In the genomic region with DNA sequence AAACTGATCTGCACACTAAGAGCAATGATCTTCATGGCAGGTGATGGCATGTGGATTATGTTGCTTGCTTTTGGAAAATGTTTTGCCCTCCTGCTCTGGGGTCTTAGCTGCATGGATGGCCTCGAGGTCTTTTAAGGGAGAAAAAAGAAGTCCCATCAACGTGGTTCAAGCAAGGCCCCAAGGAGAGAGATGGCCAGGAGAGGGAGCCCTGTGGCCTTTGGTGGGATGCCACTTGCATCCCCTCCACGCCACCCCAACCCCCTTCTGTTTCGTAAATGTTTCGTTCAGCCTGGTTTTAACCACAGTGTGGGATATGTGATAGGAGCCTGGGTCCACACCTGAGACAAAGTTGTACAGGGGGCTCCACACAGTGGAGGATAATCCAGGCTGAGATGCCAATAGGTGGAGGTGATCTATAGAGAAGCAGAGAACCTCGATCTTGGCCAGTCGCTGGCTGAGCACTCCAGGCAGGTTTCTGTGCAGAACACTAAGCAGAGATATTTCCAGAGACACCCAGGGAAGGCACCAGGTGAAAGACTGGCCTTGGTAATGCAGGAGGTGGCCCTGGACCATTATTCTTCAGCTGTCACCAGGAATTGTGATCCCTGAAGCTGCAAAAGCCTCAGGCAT, we compare ENCODE assay signal across 8 cellular contexts. TPM values are rescaled to one million over a fixed set of nuclear protein-coding genes. Genes with fewer than 3 reads are reported as not detected.
DNase-seq lines count a peak whose midpoint lies in the region; ATAC-seq and TF ChIP-seq lines count a peak whose summit lies in the region.

No MANE protein-coding gene starts in this region.

- H3K9me3 ChIP-seq in SJCRH30 (replicated peaks), result no peaks in the 10 kb centered on the region

- no peak overlapping the region for H3K4me2 ChIP-seq in GM23338

- H3K4me1 Mint-ChIP-seq in GM23338, result peaks cover 6% of the 10 kb centered on the region; the same call in 2 of the 3 replicates
- peaks cover 7% of the 10 kb centered on the region for H3K4me1 Mint-ChIP-seq in activated CD8-positive, alpha-beta T cell treated with anti-CD3 and anti-CD28 coated beads, Interleukin-2, amount 10 ng/mL, durations not matched to agents 7 days and 5 days (ENCODE audit: low read depth)

- CTCF ChIA-PET in AG04449 (lab: Yijun Ruan, JAX), result interaction anchor here (0.8 to 3.8 kb wide), 7 partner anchors 10 to 129 kb away, joined by 3 to 35 read pairs (median 4); no protein-coding TSS in a partner anchor
- CTCF ChIA-PET in activated CD8-positive, alpha-beta T cell treated with anti-CD3 and anti-CD28 coated beads, Interleukin-2, amount 10 ng/mL, durations not matched to agents 7 days and 5 days (lab: Charles Lee), result interaction anchor here (1.4 kb wide), 1 partner anchor 14 kb away, joined by 4 read pairs; no protein-coding TSS in a partner anchor

- H3K79me2 ChIP-seq in GM23338 (replicated peaks; ENCODE audit: insufficient read depth), result no peaks in the 10 kb centered on the region

- ATAC-seq in GM23338, result peak; percentile 97
- ATAC-seq in left ventricle myocardium superior, result peak; percentile 56
- no peak for ATAC-seq in activated CD8-positive, alpha-beta T cell treated with anti-CD3 and anti-CD28 coated beads, Interleukin-2, amount 10 ng/mL, durations not matched to agents 7 days and 5 days
- no peak for ATAC-seq in GM19452 (IDR thresholded peaks at IDR 0.05; ENCODE audit: unreplicated experiment)
- no peak for ATAC-seq in GM18505 (IDR thresholded peaks at IDR 0.05; ENCODE audit: unreplicated experiment)

- H2AFZ ChIP-seq in GM23338, result peak overlapping the region; percentile 89

- H3F3A ChIP-seq in GM23338 (replicated peaks; ENCODE audit: low read depth), result no peaks in the 10 kb centered on the region

- H3K27me3 ChIP-seq in GM23338 (ENCODE audit: insufficient read depth) (no peaks in the 10 kb centered on the region), SJCRH30 (peaks cover 8% of the 10 kb centered on the region)

- no peak overlapping the region for H3K4me3 Mint-ChIP-seq in GM23338
- H3K4me3 Mint-ChIP-seq in activated CD8-positive, alpha-beta T cell treated with anti-CD3 and anti-CD28 coated beads, Interleukin-2, amount 10 ng/mL, durations not matched to agents 7 days and 5 days, result no peak overlapping the region

- no peaks in the 10 kb centered on the region for H3K36me3 Mint-ChIP-seq in GM23338 (ENCODE audit: low read depth)
- no peaks in the 10 kb centered on the region for H3K36me3 Mint-ChIP-seq in activated CD8-positive, alpha-beta T cell treated with anti-CD3 and anti-CD28 coated beads, Interleukin-2, amount 10 ng/mL, durations not matched to agents 7 days and 5 days (ENCODE audit: low read depth)

- intact Hi-C loops in left ventricle myocardium superior (cut with micrococcal nuclease), result no loop called here

- H3K36me3 ChIP-seq in GM23338 (ENCODE audit: insufficient read depth) (no peaks in the 10 kb centered on the region), SJCRH30 (no peaks in the 10 kb centered on the region)

- no peaks in the 10 kb centered on the region for H3K9me2 ChIP-seq in GM23338 (ENCODE audit: insufficient read depth)

- H3K4me1 ChIP-seq in GM23338 (ENCODE audit: insufficient read depth) (no peaks in the 10 kb centered on the region), SJCRH30 (0 out of 2 replicates have a peak, but pooled peaks cover 2% of the 10 kb centered on the region)

- H3K27me3 Mint-ChIP-seq in GM23338 (ENCODE audit: insufficient read depth, low read depth, poor library complexity), result peaks cover 5% of the 10 kb centered on the region
- peaks cover 13% of the 10 kb centered on the region for H3K27me3 Mint-ChIP-seq in activated CD8-positive, alpha-beta T cell treated with anti-CD3 and anti-CD28 coated beads, Interleukin-2, amount 10 ng/mL, durations not matched to agents 7 days and 5 days (ENCODE audit: low read depth)

- no peak for TF ChIP-seq POLR2A in GM18505 (IDR thresholded peaks at IDR 0.05; ENCODE audit: borderline replicate concordance, extremely low read depth, insufficient read depth, insufficient read length)

- H3K4me3 ChIP-seq in AG04449 (ENCODE audit: low read depth, low read length), result no peak overlapping the region
- no peak overlapping the region for H3K4me3 ChIP-seq in GM23338
- no peak overlapping the region for H3K4me3 ChIP-seq in SJCRH30

- POLR2A ChIA-PET in AG04449 (lab: Yijun Ruan, JAX), result no interaction called here
- POLR2A ChIA-PET in activated CD8-positive, alpha-beta T cell treated with anti-CD3 and anti-CD28 coated beads, Interleukin-2, amount 10 ng/mL, durations not matched to agents 7 days and 5 days (lab: Charles Lee), result no interaction called here

- no peaks in the 10 kb centered on the region for H4K20me1 ChIP-seq in GM23338 (replicated peaks; ENCODE audit: insufficient read depth)

- TF ChIP-seq CTCF in AG04449 (IDR thresholded peaks at IDR 0.05; ENCODE audit: insufficient read depth, low read length, missing control alignments), result peak; percentile 44
- TF ChIP-seq CTCF in GM23338 (conservative IDR thresholded peaks at IDR 0.05; ENCODE audit: low read depth in 2 of 2), result peak; percentile 83 to 90

- H3K27ac ChIP-seq in GM23338 (ENCODE audit: low read depth) (no peak overlapping the region), SJCRH30 (no peak overlapping the region)

- no peak overlapping the region for H3K27ac Mint-ChIP-seq in GM23338
- H3K27ac Mint-ChIP-seq in activated CD8-positive, alpha-beta T cell treated with anti-CD3 and anti-CD28 coated beads, Interleukin-2, amount 10 ng/mL, durations not matched to agents 7 days and 5 days, result no peak overlapping the region

- H3K9me3 Mint-ChIP-seq in GM23338, result no peaks in the 10 kb centered on the region
- H3K9me3 Mint-ChIP-seq in activated CD8-positive, alpha-beta T cell treated with anti-CD3 and anti-CD28 coated beads, Interleukin-2, amount 10 ng/mL, durations not matched to agents 7 days and 5 days (ENCODE audit: insufficient read depth), result no peaks in the 10 kb centered on the region

- no peak for DNase-seq in AG04449 (ENCODE audit: low read depth, low spot score)
- peak; percentile 85 for DNase-seq in GM23338 (ENCODE audit: low spot score)
- DNase-seq in SJCRH30, result peak; percentile 48 to 70
- peak; percentile 34 for DNase-seq in left ventricle myocardium superior
- DNase-seq in activated CD8-positive, alpha-beta memory T cell treated with anti-CD3 and anti-CD28 coated beads, Interleukin-2, amount 50 U/mL, for 4 hours, result no peak
- DNase-seq in activated CD8-positive, alpha-beta T cell treated with anti-CD3 and anti-CD28 coated beads, Interleukin-2, amount 10 ng/mL, durations not matched to agents 7 days and 5 days, result no peak

TF ChIP-seq in GM23338, 12 proteins besides CTCF, POLR2A, EP300 and RAD21 (continues in another document):
- TF ChIP-seq ZNF331 (CRISPR knock-in tag; IDR thresholded peaks at IDR 0.05; ENCODE audit: low read depth) (no peak), STAT1 (IDR thresholded peaks at IDR 0.05; ENCODE audit: unreplicated experiment) (no peak), POLR2AphosphoS5 (IDR thresholded peaks at IDR 0.05; ENCODE audit: low read depth) (no peak), EZH2phosphoT487 (IDR thresholded peaks at IDR 0.05; ENCODE audit: unreplicated experiment) (no peak)

RNA-seq across cellular contexts. Expression of gene FRRS1L, which starts 25.8 kb away (rescaled TPM):
- 0.78 and 1.1 TPM in 2 replicates for total RNA-seq in GM23338 (2014; rRNA removed; shearing (Covaris generic))
- 0.37 and 0.54 TPM in 2 replicates for polyA plus RNA-seq in GM23338 (2016; fragmentation: Nextera tagmentation; extraction: Ambion mirVana)
- total RNA-seq in SJCRH30 (2014; rRNA removed; shearing (Covaris generic)), result 0.02 TPM in 1 of 2 replicates, not detected in the other
- 2.2 TPM for total RNA-seq in left ventricle myocardium superior
- not detected for total RNA-seq in activated CD8-positive, alpha-beta T cell treated with anti-CD3 and anti-CD28 coated beads, Interleukin-2, amount 10 ng/mL, durations not matched to agents 7 days and 5 days

Comparison
In these comparisons a context has a peak if more than half of its experiments do, and no peak if none do; other contexts are left out.
1. DNase-seq: peak in GM23338 (single experiment), SJCRH30 (2 of 2) and left ventricle myocardium superior (single experiment); none in AG04449 (single experiment), activated CD8-positive, alpha-beta memory T cell treated with anti-CD3 and anti-CD28 coated beads, Interleukin-2, amount 50 U/mL, for 4 hours (single experiment) and activated CD8-positive, alpha-beta T cell treated with anti-CD3 and anti-CD28 coated beads, Interleukin-2, amount 10 ng/mL, durations not matched to agents 7 days and 5 days (single experiment).
2. ATAC-seq: peak in GM23338 (single experiment) and left ventricle myocardium superior (single experiment); none in activated CD8-positive, alpha-beta T cell treated with anti-CD3 and anti-CD28 coated beads, Interleukin-2, amount 10 ng/mL, durations not matched to agents 7 days and 5 days (single experiment), GM19452 (single experiment) and GM18505 (single experiment).